In genomic region chr3:32500880-32501784, GRCh38 we compare ENCODE assay signal across 1 cellular context.
TF ChIP-seq lines count a peak whose summit lies in the region.

No MANE protein-coding gene starts in this region.

TF ChIP-seq in HEK293, 187 proteins besides CTCF, POLR2A, EP300 and RAD21 (continued from another document):
- no peak for TF ChIP-seq ZNF518A (tag by site-specific recombination; conservative IDR thresholded peaks at IDR 0.05; ENCODE audit: low read depth)
- no peak for TF ChIP-seq ZNF221 (tag by site-specific recombination; IDR thresholded peaks at IDR 0.05; ENCODE audit: borderline replicate concordance)
- 0 out of 2 replicates have a peak, but pooled peaks have one; percentile 8 for TF ChIP-seq ZBTB8A (tag by site-specific recombination; IDR thresholded peaks at IDR 0.05)
- TF ChIP-seq IKZF3 (tag by site-specific recombination; IDR thresholded peaks at IDR 0.05) = 0 out of 2 replicates have a peak, but pooled peaks have one; percentile 34
